10 cellular contexts compared by ENCODE assay signal in the genomic region with DNA sequence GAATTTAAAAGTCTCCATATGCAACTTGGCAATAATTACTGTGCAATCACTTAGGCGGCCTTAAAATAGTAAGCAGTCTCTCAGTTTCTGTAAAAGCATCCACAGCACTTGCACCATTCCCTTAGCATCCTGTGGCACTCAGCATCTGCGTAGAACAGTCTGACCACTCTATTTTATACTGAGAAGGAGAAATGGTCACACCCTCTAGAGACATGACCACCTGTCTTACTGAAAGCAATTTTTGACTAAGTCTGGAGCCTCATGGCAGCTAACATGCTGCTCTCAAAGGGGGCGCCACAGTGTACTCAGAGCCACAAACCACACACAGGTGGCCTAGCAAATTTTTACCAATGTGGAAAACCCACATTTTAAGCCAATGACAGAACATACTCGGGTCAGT.
DNase-seq lines count a peak whose midpoint lies in the region; ATAC-seq and TF ChIP-seq lines count a peak whose summit lies in the region.
"Had no signal": no experiment of that assay in that cellular context is flagged by ENCODE, and none has a peak within 500 bp of the region (broad histone marks: within the 10 kb centered on the region; RNA-seq: fewer than 3 reads in every experiment).

No MANE protein-coding gene starts in this region.

- ATAC-seq in GM18520 (IDR thresholded peaks at IDR 0.05; ENCODE audit: unreplicated experiment) (peak; percentile 93), GM21447 (IDR thresholded peaks at IDR 0.05; ENCODE audit: unreplicated experiment) (peak; percentile 87), HG03045 (IDR thresholded peaks at IDR 0.05; ENCODE audit: unreplicated experiment) (peak; percentile 78), PC-3 (no peak)
- no peak for ATAC-seq in stimulated activated memory B cell treated with anti-CD40 and anti-IgM and Interleukin-4, amounts not matched to agents 10 μg/mL and 1 μg/mL and 100 μg/mL, for 72 hours

- no peaks in the 10 kb centered on the region for H3K4me1 Mint-ChIP-seq in stimulated activated memory B cell treated with anti-CD40 and anti-IgM and Interleukin-4, amounts not matched to agents 10 μg/mL and 1 μg/mL and 100 μg/mL, for 72 hours
- no peaks in the 10 kb centered on the region for H3K4me1 Mint-ChIP-seq in glutamatergic neuron (ENCODE audit: low read depth, unreplicated experiment)

- H3K9me2 ChIP-seq in PC-3 (replicated peaks; ENCODE audit: low read length) = no peaks in the 10 kb centered on the region

- no peaks in the 10 kb centered on the region for H3K36me3 Mint-ChIP-seq in stimulated activated memory B cell treated with anti-CD40 and anti-IgM and Interleukin-4, amounts not matched to agents 10 μg/mL and 1 μg/mL and 100 μg/mL, for 72 hours
- no peaks in the 10 kb centered on the region for H3K36me3 Mint-ChIP-seq in glutamatergic neuron (ENCODE audit: unreplicated experiment)

- TF ChIP-seq CTCF in PC-3 (conservative IDR thresholded peaks at IDR 0.05; ENCODE audit: low read depth, low read length) (peak; percentile 54), glutamatergic neuron (IDR thresholded peaks at IDR 0.05; ENCODE audit: partially characterized antibody, unreplicated experiment) (no peak)

- no TSS peak for BruUV-seq in PC-3 (replicated peaks; lab: Mats Ljungman, UMichigan)

- H3K9ac ChIP-seq in PC-3 (ENCODE audit: low read length) = no peak overlapping the region
- H3K9ac ChIP-seq: GM23248 had no signal

- no peak overlapping the region for H3K27ac ChIP-seq in PC-3 (ENCODE audit: low read length)
- H3K27ac ChIP-seq: GM23248 had no signal

- H3K4me3 ChIP-seq in PC-3 (ENCODE audit: low read length) = no peak overlapping the region
- H3K4me3 ChIP-seq: GM23248, lung had no signal

- H3K36me3 ChIP-seq in PC-3 (ENCODE audit: low read depth, low read length) = peaks cover 18% of the 10 kb centered on the region

- H3K9me3 Mint-ChIP-seq in stimulated activated memory B cell treated with anti-CD40 and anti-IgM and Interleukin-4, amounts not matched to agents 10 μg/mL and 1 μg/mL and 100 μg/mL, for 72 hours = no peaks in the 10 kb centered on the region
- H3K9me3 Mint-ChIP-seq in glutamatergic neuron (ENCODE audit: unreplicated experiment) = no peaks in the 10 kb centered on the region

- peaks cover 19% of the 10 kb centered on the region for H3K4me1 ChIP-seq in PC-3 (ENCODE audit: insufficient read depth, low read length)

- no peak overlapping the region for H2AFZ ChIP-seq in PC-3 (ENCODE audit: low read length)
- H2AFZ ChIP-seq: GM23248 had no signal

- no peaks in the 10 kb centered on the region for H3K27me3 ChIP-seq in PC-3 (ENCODE audit: low read length)

- CTCF ChIA-PET in PC-3 (lab: Charles Lee) = no interaction called here

- H3K9me3 ChIP-seq in PC-3 (ENCODE audit: low read length) = no peaks in the 10 kb centered on the region

- H3K27ac Mint-ChIP-seq in stimulated activated memory B cell treated with anti-CD40 and anti-IgM and Interleukin-4, amounts not matched to agents 10 μg/mL and 1 μg/mL and 100 μg/mL, for 72 hours = no peak overlapping the region
- no peak overlapping the region for H3K27ac Mint-ChIP-seq in glutamatergic neuron (ENCODE audit: unreplicated experiment)

- no peak for DNase-seq in PC-3
- DNase-seq in NCI-H1930 (lab: John Stamatoyannopoulos, UW) = no peak
- no peak for DNase-seq in SW 1271 (lab: John Stamatoyannopoulos, UW)
- no peak for DNase-seq in glutamatergic neuron
- DNase-seq: GM23248 had no signal

- no peaks in the 10 kb centered on the region for H3F3A ChIP-seq in PC-3 (ENCODE audit: low read length, unreplicated experiment)

- no peak overlapping the region for H3K4me2 ChIP-seq in PC-3 (ENCODE audit: low read length)

- H4K20me1 ChIP-seq in PC-3 (ENCODE audit: low read length) = no peaks in the 10 kb centered on the region

- H3K27me3 Mint-ChIP-seq in stimulated activated memory B cell treated with anti-CD40 and anti-IgM and Interleukin-4, amounts not matched to agents 10 μg/mL and 1 μg/mL and 100 μg/mL, for 72 hours = peaks cover 13% of the 10 kb centered on the region
- H3K27me3 Mint-ChIP-seq in glutamatergic neuron (ENCODE audit: unreplicated experiment) = peaks cover 2% of the 10 kb centered on the region

- H3K79me2 ChIP-seq in PC-3 (ENCODE audit: low read length) = peaks cover 14% of the 10 kb centered on the region; the same call in 1 of the 2 replicates

- POLR2A ChIA-PET in PC-3 (lab: Charles Lee; ENCODE audit: unreplicated experiment) = no interaction called here

- no peak overlapping the region for H3K4me3 Mint-ChIP-seq in stimulated activated memory B cell treated with anti-CD40 and anti-IgM and Interleukin-4, amounts not matched to agents 10 μg/mL and 1 μg/mL and 100 μg/mL, for 72 hours
- H3K4me3 Mint-ChIP-seq in glutamatergic neuron (ENCODE audit: unreplicated experiment) = no peak overlapping the region

- intact Hi-C loops in PC-3 (cut with micrococcal nuclease) = loop anchor here (5.0 kb wide), 1 partner anchor 231 kb away; no protein-coding TSS in a partner anchor

Comparison
In these comparisons a context has a peak if more than half of its experiments do, and no peak if none do; other contexts are left out.
1. ATAC-seq: peak in GM18520 (single experiment), GM21447 (single experiment) and HG03045 (single experiment); none in PC-3 (single experiment) and stimulated activated memory B cell treated with anti-CD40 and anti-IgM and Interleukin-4, amounts not matched to agents 10 μg/mL and 1 μg/mL and 100 μg/mL, for 72 hours (single experiment).